In genomic region chr10:99930731-99931550, GRCh38 we compare ENCODE assay signal across 14 cellular contexts.
DNase-seq lines count a peak whose midpoint lies in the region; ATAC-seq and TF ChIP-seq lines count a peak whose summit lies in the region.
"Had no signal": no experiment of that assay in that cellular context is flagged by ENCODE, and none has a peak within 500 bp of the region (broad histone marks: within the 10 kb centered on the region; RNA-seq: fewer than 3 reads in every experiment).

No MANE protein-coding gene starts in this region.

- peaks cover 12% of the 10 kb centered on the region for H3K4me1 Mint-ChIP-seq in activated CD4-positive, alpha-beta T cell treated with anti-CD3 and anti-CD28 coated beads, Interleukin-2, amount 10 ng/mL, durations not matched to agents 7 days and 5 days

- peak in 1 of 4 donors; percentile 17 for TF ChIP-seq POLR2A in esophagus squamous epithelium (IDR thresholded peaks at IDR 0.05)

- H3K27ac Mint-ChIP-seq in activated CD4-positive, alpha-beta T cell treated with anti-CD3 and anti-CD28 coated beads, Interleukin-2, amount 10 ng/mL, durations not matched to agents 7 days and 5 days: no peak overlapping the region

- no peaks in the 10 kb centered on the region for H3K27me3 Mint-ChIP-seq in activated CD4-positive, alpha-beta T cell treated with anti-CD3 and anti-CD28 coated beads, Interleukin-2, amount 10 ng/mL, durations not matched to agents 7 days and 5 days

- peak overlapping the region; percentile 69 to 85 (median 76) for H3K27ac ChIP-seq in esophagus squamous epithelium
- H3K27ac ChIP-seq in dorsolateral prefrontal cortex: no peak overlapping the region
- H3K27ac ChIP-seq: right atrium auricular region had no signal

- no peaks in the 10 kb centered on the region for H3K27me3 ChIP-seq in esophagus squamous epithelium
- H3K27me3 ChIP-seq in dorsolateral prefrontal cortex: no peaks in the 10 kb centered on the region
- H3K27me3 ChIP-seq: adrenal gland, gastroesophageal sphincter, right atrium auricular region had no signal

- peak overlapping the region in 3 of 4 donors; percentile 6 to 38 (median 25) for H3K4me3 ChIP-seq in esophagus squamous epithelium
- H3K4me3 ChIP-seq in dorsolateral prefrontal cortex: no peak overlapping the region
- H3K4me3 ChIP-seq: adrenal gland, gastroesophageal sphincter, right atrium auricular region had no signal

- no peaks in the 10 kb centered on the region for H3K36me3 Mint-ChIP-seq in activated CD4-positive, alpha-beta T cell treated with anti-CD3 and anti-CD28 coated beads, Interleukin-2, amount 10 ng/mL, durations not matched to agents 7 days and 5 days (ENCODE audit: low read depth)

- H3K4me1 ChIP-seq in esophagus squamous epithelium: peaks cover 34 to 62% (median 40%) of the 10 kb centered on the region in 3 donors

- no peaks in the 10 kb centered on the region for H3K36me3 ChIP-seq in esophagus squamous epithelium
- H3K36me3 ChIP-seq: adrenal gland, gastroesophageal sphincter, right atrium auricular region had no signal

- DNase-seq in ELF-1 (ENCODE audit: low read depth, low spot score) (peak; percentile 94), NCI-H226 (peak; percentile 54), esophagus squamous epithelium (lab: John Stamatoyannopoulos, UW) (no peak), omental fat pad (ENCODE audit: low spot score) (no peak), dorsolateral prefrontal cortex (no peak), DMS 273 treated with DMSO at 0.1 percent for 48 hours (lab: John Stamatoyannopoulos, UW) (no peak)
- no peak for DNase-seq in activated CD4-positive, alpha-beta T cell treated with anti-CD3 and anti-CD28 coated beads, Interleukin-2, amount 10 ng/mL, durations not matched to agents 7 days and 5 days
- DNase-seq: activated CD4-positive, CD25-positive, alpha-beta regulatory T cell; adrenal gland; NCI-H2171; stimulated activated naive CD4-positive, alpha-beta T cell had no signal

- intact Hi-C loops in esophagus squamous epithelium (cut with DNase I): no loop called here
- intact Hi-C loops in dorsolateral prefrontal cortex (cut with DNase I): no loop called here

- no peaks in the 10 kb centered on the region for H3K9me3 Mint-ChIP-seq in activated CD4-positive, alpha-beta T cell treated with anti-CD3 and anti-CD28 coated beads, Interleukin-2, amount 10 ng/mL, durations not matched to agents 7 days and 5 days

- TF ChIP-seq CTCF in esophagus squamous epithelium (IDR thresholded peaks at IDR 0.05) (peak in 1 of 6 experiments; percentile 9), omental fat pad (IDR thresholded peaks at IDR 0.05) (no peak), dorsolateral prefrontal cortex (IDR thresholded peaks at IDR 0.05 in 54 of 56, conservative IDR thresholded peaks at IDR 0.05 in 2 of 56; ENCODE audit: low read depth in 1 of 56, partially characterized antibody in 56 of 56) (no peak)

- no peak overlapping the region for H3K4me3 Mint-ChIP-seq in activated CD4-positive, alpha-beta T cell treated with anti-CD3 and anti-CD28 coated beads, Interleukin-2, amount 10 ng/mL, durations not matched to agents 7 days and 5 days

- no peaks in the 10 kb centered on the region for H3K9me3 ChIP-seq in esophagus squamous epithelium
- H3K9me3 ChIP-seq: adrenal gland, gastroesophageal sphincter, right atrium auricular region had no signal

- WGBS in esophagus squamous epithelium, 2 donors: 30 to 40% methylated on average over 9 of the region's 9 CpGs

- ATAC-seq in omental fat pad (ENCODE audit: low FRiP score): peak; percentile 67
- no peak for ATAC-seq in GM21786 (IDR thresholded peaks at IDR 0.05; ENCODE audit: unreplicated experiment)
- ATAC-seq: gastroesophageal sphincter had no signal

- CTCF ChIA-PET in activated CD4-positive, alpha-beta T cell treated with anti-CD3 and anti-CD28 coated beads, Interleukin-2, amount 10 ng/mL, durations not matched to agents 7 days and 5 days (lab: Charles Lee): interaction anchor here (0.5 kb wide), 1 partner anchor 74 kb away, joined by 3 read pairs; no protein-coding TSS in a partner anchor

- POLR2A ChIA-PET in activated CD4-positive, alpha-beta T cell treated with anti-CD3 and anti-CD28 coated beads, Interleukin-2, amount 10 ng/mL, durations not matched to agents 7 days and 5 days (lab: Charles Lee): no interaction called here

Comparison
In these comparisons a context has a peak if more than half of its experiments do, and no peak if none do; other contexts are left out.
1. DNase-seq: peak in ELF-1 (single experiment) and NCI-H226 (single experiment); none in esophagus squamous epithelium (single experiment), omental fat pad (single experiment), dorsolateral prefrontal cortex (0 of 10), activated CD4-positive, alpha-beta T cell treated with anti-CD3 and anti-CD28 coated beads, Interleukin-2, amount 10 ng/mL, durations not matched to agents 7 days and 5 days (single experiment) and DMS 273 treated with DMSO at 0.1 percent for 48 hours (single experiment).
2. H3K27ac ChIP-seq: peak in esophagus squamous epithelium (4 of 4); none in dorsolateral prefrontal cortex (0 of 59).
3. H3K4me3 ChIP-seq: peak in esophagus squamous epithelium (3 of 4); none in dorsolateral prefrontal cortex (0 of 59).